Comparison of ENCODE assay signal across 8 cellular contexts in the genomic region with DNA sequence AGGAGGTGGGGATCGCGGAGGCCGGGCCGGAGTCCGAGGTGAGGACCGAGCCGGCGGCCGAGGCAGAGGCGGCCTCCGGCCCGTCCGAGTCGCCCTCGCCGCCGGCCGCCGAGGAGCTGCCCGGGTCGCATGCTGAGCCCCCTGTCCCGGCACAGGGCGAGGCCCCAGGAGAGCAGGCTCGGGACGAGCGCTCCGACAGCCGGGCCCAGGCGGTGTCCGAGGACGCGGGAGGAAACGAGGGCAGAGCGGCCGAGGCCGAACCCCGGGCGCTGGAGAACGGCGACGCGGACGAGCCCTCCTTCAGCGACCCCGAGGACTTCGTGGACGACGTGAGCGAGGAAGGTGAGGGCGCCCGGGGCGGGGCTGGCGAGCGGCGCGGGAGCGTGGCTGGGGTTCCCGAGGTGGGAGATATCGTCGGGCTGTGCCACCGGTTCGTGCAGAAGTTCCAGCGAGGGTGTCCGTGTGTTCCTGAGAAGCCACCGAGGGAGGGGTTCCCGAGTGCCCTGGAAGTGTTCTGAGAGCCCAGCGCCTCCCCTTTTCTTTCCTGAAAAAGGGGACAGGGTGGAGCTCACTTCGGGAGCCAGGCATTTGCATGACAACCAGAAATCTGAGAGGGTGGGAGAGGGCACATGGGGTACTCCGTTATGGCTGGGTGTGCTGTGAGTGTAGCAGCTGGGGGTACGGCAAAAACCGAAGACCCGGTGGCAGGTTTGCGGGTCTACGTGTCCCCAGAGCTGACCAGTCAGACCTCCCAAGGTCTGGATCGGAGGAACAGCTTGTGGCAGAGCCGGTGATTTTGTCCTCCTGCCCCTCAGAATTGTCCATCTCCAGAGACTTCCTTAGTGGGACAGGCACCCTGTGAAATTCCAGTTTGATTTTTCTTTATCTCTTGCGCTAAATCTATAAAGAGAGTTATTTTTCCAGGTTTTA. TPM values are rescaled to one million over a fixed set of nuclear protein-coding genes. Genes with fewer than 3 reads are reported as not detected.
DNase-seq lines count a peak whose midpoint lies in the region; ATAC-seq and TF ChIP-seq lines count a peak whose summit lies in the region.

No MANE protein-coding gene starts in this region.

- peak overlapping the region; percentile 90 for H3K27ac Mint-ChIP-seq in chondrocyte (ENCODE audit: unreplicated experiment)
- H3K27ac Mint-ChIP-seq in type B pancreatic cell = peak overlapping the region; percentile 87

- ATAC-seq in HG02759 (IDR thresholded peaks at IDR 0.05; ENCODE audit: unreplicated experiment) = peak; percentile 31

- peak overlapping the region; percentile 98 for H3K9ac ChIP-seq in ES-I3 (ENCODE audit: low read depth, low read length)

- peak; percentile 34 for DNase-seq in RPMI8226
- DNase-seq in chondrocyte (ENCODE audit: low spot score) = no peak
- no peak for DNase-seq in type B pancreatic cell (ENCODE audit: extremely low spot score, unreplicated experiment)
- no peak for DNase-seq in SIG-M5 treated with dmso at 0.1 percent for 504 hours (lab: John Stamatoyannopoulos, UW; ENCODE audit: unreplicated experiment)
- no peak for DNase-seq in NCI-H446 treated with DMSO at 0.1 percent for 48 hours (lab: John Stamatoyannopoulos, UW)

- H3K4me3 Mint-ChIP-seq in chondrocyte (ENCODE audit: unreplicated experiment) = peak overlapping the region; percentile 84
- H3K4me3 Mint-ChIP-seq in type B pancreatic cell = peak overlapping the region; percentile 88

- TF ChIP-seq CTCF in chondrocyte (IDR thresholded peaks at IDR 0.05) (no peak), type B pancreatic cell (conservative IDR thresholded peaks at IDR 0.05) (no peak)

- H3K4me1 ChIP-seq in ES-I3 (ENCODE audit: insufficient read depth, low read length) (no peaks in the 10 kb centered on the region), mesodermal cell (ENCODE audit: control insufficient read depth, insufficient read depth, low read length, poor library complexity, severe bottlenecking) (peaks cover 14% of the 10 kb centered on the region)

- peaks cover 2% of the 10 kb centered on the region for H3K36me3 Mint-ChIP-seq in chondrocyte (ENCODE audit: low read depth)
- H3K36me3 Mint-ChIP-seq in type B pancreatic cell = peaks cover 9% of the 10 kb centered on the region

- 0 to 1% methylated on average over 67 to 73 of the region's 77 CpGs for WGBS in mesodermal cell (ENCODE audit: insufficient coverage in 2 of 2), 2 experiments

- H3K9me3 ChIP-seq in ES-I3 (ENCODE audit: control insufficient read depth, insufficient read depth, low read length) (no peaks in the 10 kb centered on the region), mesodermal cell (ENCODE audit: control insufficient read depth, low read length) (no peaks in the 10 kb centered on the region)

- H3K27ac ChIP-seq in mesodermal cell (ENCODE audit: low read depth, low read length, severe bottlenecking) = peak overlapping the region; percentile 43

- H3K27me3 Mint-ChIP-seq in chondrocyte (ENCODE audit: low read depth) = no peaks in the 10 kb centered on the region
- peaks cover 3% of the 10 kb centered on the region for H3K27me3 Mint-ChIP-seq in type B pancreatic cell

- peaks cover 36% of the 10 kb centered on the region for H3K4me1 Mint-ChIP-seq in chondrocyte (ENCODE audit: low read depth)
- peaks cover 25% of the 10 kb centered on the region for H3K4me1 Mint-ChIP-seq in type B pancreatic cell (ENCODE audit: unreplicated experiment)

- peak overlapping the region; percentile 88 for H3K4me3 ChIP-seq in mesodermal cell (ENCODE audit: extremely low read depth, insufficient read depth, low read length, poor library complexity, severe bottlenecking)

- H3K9me3 Mint-ChIP-seq in chondrocyte (ENCODE audit: low read depth) (no peaks in the 10 kb centered on the region), type B pancreatic cell (no peaks in the 10 kb centered on the region)

- H3K36me3 ChIP-seq in ES-I3 (ENCODE audit: insufficient read depth, low read length) = peaks cover under 1% of the 10 kb centered on the region
- H3K36me3 ChIP-seq in mesodermal cell (ENCODE audit: control insufficient read depth, insufficient read depth, low read length) = peaks cover 39% of the 10 kb centered on the region

RNA-seq across cellular contexts. Expression of gene EIF3B, which starts 0.7 kb away (rescaled TPM):
- total RNA-seq in chondrocyte (120 to 135 TPM (median 121 TPM) in 3 replicates), type B pancreatic cell (ENCODE audit: low replicate concordance) (178 and 183 TPM in 2 replicates)
- 126 TPM for polyA plus RNA-seq in mesodermal cell (2013, experiment 1 of 2)
- polyA plus RNA-seq in mesodermal cell (2013, experiment 2 of 2) = 123 TPM

RNA-seq across cellular contexts. Expression of gene SNX8, which starts 41.1 kb away (rescaled TPM):
- total RNA-seq in chondrocyte (34.4 to 45.4 TPM (median 37.2 TPM) in 3 replicates), type B pancreatic cell (ENCODE audit: low replicate concordance) (29.1 and 40.6 TPM in 2 replicates)
- 31.8 TPM for polyA plus RNA-seq in mesodermal cell (2013, experiment 1 of 2)
- polyA plus RNA-seq in mesodermal cell (2013, experiment 2 of 2) = 20.1 TPM

RNA-seq across cellular contexts. Expression of gene CHST12, which starts 48.1 kb away (rescaled TPM):
- total RNA-seq in chondrocyte = 20.7 to 31.5 TPM (median 22.4 TPM) in 3 replicates
- polyA plus RNA-seq in mesodermal cell (2013, experiment 1 of 2) = 20.6 TPM
- polyA plus RNA-seq in mesodermal cell (2013, experiment 2 of 2) = 15.7 TPM
- total RNA-seq in type B pancreatic cell (ENCODE audit: low replicate concordance) = 17.6 and 22.4 TPM in 2 replicates
